ENCODE assay signal across 8 cellular contexts in the genomic region with DNA sequence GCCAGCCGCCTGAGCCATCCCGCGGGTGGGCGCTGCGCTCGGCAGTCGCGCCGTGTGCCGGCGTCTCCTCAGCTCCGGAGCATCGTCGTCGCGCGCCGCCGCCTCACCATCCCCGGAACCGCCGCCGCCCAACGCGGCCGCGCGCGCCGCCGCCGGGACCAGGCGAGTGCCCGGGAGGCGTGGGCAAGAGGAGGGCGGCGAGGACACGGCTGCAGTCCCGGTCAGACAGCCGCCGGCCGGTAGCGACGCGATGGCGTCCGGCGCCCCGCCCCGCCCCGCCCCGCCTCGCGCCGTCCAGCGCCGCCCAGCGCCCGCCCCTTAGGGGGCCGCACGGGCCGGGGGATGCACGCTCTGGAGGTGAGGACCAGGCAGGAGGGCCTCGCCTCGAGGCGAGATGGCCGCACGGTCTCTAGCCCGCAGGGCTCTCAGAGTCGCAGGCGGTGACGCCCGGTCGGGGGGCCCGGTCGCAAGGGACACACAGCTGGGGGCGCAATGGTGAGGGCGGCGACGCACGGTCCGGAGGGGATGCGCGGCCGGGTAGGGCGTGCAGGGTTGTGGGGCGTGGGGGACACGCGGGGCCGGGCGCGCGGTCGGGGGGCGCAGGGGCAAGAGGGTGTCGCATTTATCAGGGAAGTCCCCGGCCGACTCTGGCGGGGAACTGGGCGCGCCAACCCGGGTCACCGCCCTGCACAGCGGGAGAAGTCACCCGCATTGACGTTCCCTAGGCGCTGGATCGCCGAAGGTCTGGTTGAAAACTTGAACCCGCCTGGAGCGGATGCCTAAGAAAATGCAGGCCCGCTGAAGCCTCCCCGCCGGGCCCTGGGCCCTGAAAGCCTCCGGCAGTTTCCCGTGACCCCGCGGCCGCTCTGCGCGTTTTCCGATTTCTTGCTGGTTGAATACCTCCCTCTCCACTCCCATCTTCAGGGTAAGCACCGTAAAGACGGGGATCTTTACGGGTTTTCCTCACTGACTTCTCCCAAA. TPM values are rescaled to one million over a fixed set of nuclear protein-coding genes. Genes with fewer than 3 reads are reported as not detected.
DNase-seq lines count a peak whose midpoint lies in the region; ATAC-seq and TF ChIP-seq lines count a peak whose summit lies in the region.

A gene (minus strand): TSS at position 259 of the 981 bp plus-strand sequence. CDS start 241 bp downstream, at position 18.

- TF ChIP-seq CTCF in brain microvascular endothelial cell (IDR thresholded peaks at IDR 0.05; ENCODE audit: low read depth, low read length, missing control alignments) (peak; percentile 25), retinal pigment epithelial cell (conservative IDR thresholded peaks at IDR 0.05; ENCODE audit: low read depth, low read length) (peak; percentile 22)

- H3K27ac ChIP-seq in brain microvascular endothelial cell = peak within 1 kb of the TSS; percentile 80

- DNase-seq in DMS53 (lab: John Stamatoyannopoulos, UW) (peak; percentile 95), HuH-7.5 (ENCODE audit: low spot score) (peak; percentile 86), T-helper 17 cell (peak; percentile 18 to 42 (median 34)), brain microvascular endothelial cell (peak; percentile 45), retinal pigment epithelial cell (ENCODE audit: low read depth) (no peak), KG1 (lab: John Stamatoyannopoulos, UW) (no peak)

- in situ Hi-C loops in brain microvascular endothelial cell (cut with HindIII; ENCODE audit: low pct_ligation_motif_present, low sequenced_read_pairs) = no loop called here

- H3K36me3 ChIP-seq in brain microvascular endothelial cell (replicated peaks) (no peaks in the 10 kb centered on the region), iPS-15b (ENCODE audit: control insufficient read depth, insufficient read depth, low read length) (no peaks in the 10 kb centered on the region)

- H3K27ac Mint-ChIP-seq in T-helper 17 cell = peak within 1 kb of the TSS; percentile 57

- H3K9ac ChIP-seq in iPS-15b (ENCODE audit: low read depth, low read length) = peak within 1 kb of the TSS; percentile 24

- H3K4me1 Mint-ChIP-seq in T-helper 17 cell = peaks cover 12% of the 10 kb centered on the region

- no peaks in the 10 kb centered on the region for H3K4me1 ChIP-seq in iPS-15b (ENCODE audit: control insufficient read depth, insufficient read depth, low read length)

- no peaks in the 10 kb centered on the region for H3K27me3 Mint-ChIP-seq in T-helper 17 cell

- peak; percentile 62 for ATAC-seq in GM21447 (IDR thresholded peaks at IDR 0.05; ENCODE audit: unreplicated experiment)
- peak; percentile 64 for ATAC-seq in T-helper 17 cell

- H3K27me3 ChIP-seq in brain microvascular endothelial cell (replicated peaks) = no peaks in the 10 kb centered on the region
- peaks cover 9% of the 10 kb centered on the region for H3K27me3 ChIP-seq in iPS-15b (ENCODE audit: control insufficient read depth, insufficient read depth, low read length)

- H3K9me3 ChIP-seq in T-helper 17 cell (ENCODE audit: control insufficient read depth, low read length, poor library complexity, severe bottlenecking) (no peaks in the 10 kb centered on the region), iPS-15b (ENCODE audit: control insufficient read depth, insufficient read depth, low read length) (no peaks in the 10 kb centered on the region)

- peak within 1 kb of the TSS; percentile 84 for H3K4me3 Mint-ChIP-seq in T-helper 17 cell

- H3K4me3 ChIP-seq in brain microvascular endothelial cell (ENCODE audit: low read depth, low read length) (peak within 1 kb of the TSS; percentile 78), iPS-15b (ENCODE audit: low read depth, low read length) (peak within 1 kb of the TSS; percentile 66), retinal pigment epithelial cell (ENCODE audit: low read length) (peak within 1 kb of the TSS; percentile 91)

- H3K36me3 Mint-ChIP-seq in T-helper 17 cell (ENCODE audit: low read depth) = no peaks in the 10 kb centered on the region

RNA-seq across cellular contexts. Expression of the gene that starts here (rescaled TPM):
- total RNA-seq in T-helper 17 cell = 1 to 10 TPM; 1.1 to 3.5 TPM

Comparison
In these comparisons a context has a peak if more than half of its experiments do, and no peak if none do; other contexts are left out.
1. DNase-seq: peak in DMS53 (single experiment), HuH-7.5 (single experiment), T-helper 17 cell (3 of 3) and brain microvascular endothelial cell (single experiment); none in retinal pigment epithelial cell (single experiment) and KG1 (single experiment).
2. Peak in every context shown above with its lines, with median percentiles within 50 percentile points of each other: H3K4me3 ChIP-seq.